Comparison of ENCODE assay signal across 1 cellular context in the genomic region with DNA sequence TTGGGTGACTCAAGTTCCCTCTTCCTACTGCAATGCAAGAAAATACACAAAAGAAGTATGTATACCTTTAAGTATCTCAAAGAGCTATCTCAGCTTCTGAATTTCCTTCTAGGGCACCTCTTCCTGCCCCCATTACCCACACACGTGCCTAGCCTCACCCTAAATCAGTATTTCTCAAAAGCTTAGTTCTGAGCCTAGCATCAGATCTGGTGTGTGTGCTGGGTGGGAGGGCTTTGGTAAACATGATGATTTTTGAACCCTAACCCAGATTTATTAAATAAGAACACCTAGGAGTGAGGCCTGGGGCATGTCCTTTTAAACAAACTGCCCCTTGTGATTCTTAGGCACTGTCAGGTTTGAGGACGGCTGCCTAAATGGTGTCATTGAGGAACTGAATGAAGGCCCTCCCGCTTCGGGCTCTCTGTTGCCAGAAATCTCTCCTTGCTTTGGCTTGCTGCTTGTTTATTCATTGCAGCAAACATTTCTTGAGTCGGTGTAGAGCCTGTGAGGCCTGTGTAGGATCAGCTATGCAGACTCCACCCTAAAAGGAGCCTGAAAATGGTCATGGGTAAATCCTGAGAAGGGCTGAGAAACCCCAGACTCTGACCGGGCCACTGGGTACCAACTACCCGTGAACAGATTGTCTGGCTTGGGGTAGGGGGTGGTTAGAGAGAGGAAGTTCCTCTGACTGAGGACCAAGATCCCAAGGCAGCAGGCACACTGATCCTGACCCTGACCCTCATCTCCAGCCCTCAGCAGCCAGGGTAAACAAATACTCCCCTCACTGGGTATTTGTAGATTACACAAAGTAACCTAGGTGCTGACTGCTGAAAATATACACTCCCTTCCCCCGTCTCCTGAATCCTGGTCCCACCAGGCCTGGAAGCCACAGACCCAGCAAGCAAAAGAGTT.
TF ChIP-seq lines count a peak whose summit lies in the region.

No MANE protein-coding gene starts in this region.

TF ChIP-seq in HepG2, 621 proteins besides CTCF, POLR2A, EP300 and RAD21 (continued from another document and continues in another):
- TF ChIP-seq ARID4A (CRISPR knock-in tag; IDR thresholded peaks at IDR 0.05; ENCODE audit: borderline replicate concordance) (0 out of 2 replicates have a peak, but pooled peaks have one; percentile 25), SMARCE1 (IDR thresholded peaks at IDR 0.05; ENCODE audit: borderline replicate concordance) (no peak), ZNF629 (CRISPR knock-in tag; conservative IDR thresholded peaks at IDR 0.05) (no peak), HNRNPH1 (optimal IDR thresholded peaks at IDR 0.05; ENCODE audit: low read depth, low read length) (no peak), ATF2 (CRISPR knock-in tag; IDR thresholded peaks at IDR 0.05) (no peak), ZNF800 (CRISPR knock-in tag; IDR thresholded peaks at IDR 0.05) (no peak), NBN (conservative IDR thresholded peaks at IDR 0.05) (no peak), SMARCC2 (IDR thresholded peaks at IDR 0.05) (no peak), REPIN1 (CRISPR knock-in tag; IDR thresholded peaks at IDR 0.05; ENCODE audit: borderline replicate concordance, low read depth) (no peak), ZNF564 (CRISPR knock-in tag; IDR thresholded peaks at IDR 0.05) (no peak), ZNF776 (CRISPR knock-in tag; IDR thresholded peaks at IDR 0.05) (no peak), HNRNPLL (IDR thresholded peaks at IDR 0.05; ENCODE audit: low read depth, low read length, poor library complexity, severe bottlenecking) (no peak), KDM2A (CRISPR knock-in tag; IDR thresholded peaks at IDR 0.05; ENCODE audit: borderline replicate concordance, low read depth) (0 out of 2 replicates have a peak, but pooled peaks have one; percentile 21), ZNF607 (CRISPR knock-in tag; IDR thresholded peaks at IDR 0.05; ENCODE audit: borderline replicate concordance) (no peak), E2F1 (CRISPR knock-in tag; IDR thresholded peaks at IDR 0.05) (no peak), MIER2 (CRISPR knock-in tag; IDR thresholded peaks at IDR 0.05) (no peak), PAX8 (CRISPR knock-in tag; IDR thresholded peaks at IDR 0.05; ENCODE audit: borderline replicate concordance) (no peak), NCOA5 (CRISPR knock-in tag; IDR thresholded peaks at IDR 0.05) (no peak), ZBTB1 (CRISPR knock-in tag; IDR thresholded peaks at IDR 0.05; ENCODE audit: borderline replicate concordance) (no peak), CC2D1A (CRISPR knock-in tag; IDR thresholded peaks at IDR 0.05) (no peak), ZNF775 (CRISPR knock-in tag; IDR thresholded peaks at IDR 0.05; ENCODE audit: borderline replicate concordance) (no peak), XBP1 (CRISPR knock-in tag; IDR thresholded peaks at IDR 0.05) (no peak), ZNF598 (CRISPR knock-in tag; IDR thresholded peaks at IDR 0.05; ENCODE audit: borderline replicate concordance) (no peak), ZNF326 (CRISPR knock-in tag; IDR thresholded peaks at IDR 0.05; ENCODE audit: borderline replicate concordance) (no peak), CREM (IDR thresholded peaks at IDR 0.05) (peak; percentile 20; the same call in 1 of the 2 replicates), CREM (CRISPR knock-in tag; IDR thresholded peaks at IDR 0.05) (no peak), ZNF713 (CRISPR knock-in tag; IDR thresholded peaks at IDR 0.05) (no peak)
- TF ChIP-seq, protein P1, sequence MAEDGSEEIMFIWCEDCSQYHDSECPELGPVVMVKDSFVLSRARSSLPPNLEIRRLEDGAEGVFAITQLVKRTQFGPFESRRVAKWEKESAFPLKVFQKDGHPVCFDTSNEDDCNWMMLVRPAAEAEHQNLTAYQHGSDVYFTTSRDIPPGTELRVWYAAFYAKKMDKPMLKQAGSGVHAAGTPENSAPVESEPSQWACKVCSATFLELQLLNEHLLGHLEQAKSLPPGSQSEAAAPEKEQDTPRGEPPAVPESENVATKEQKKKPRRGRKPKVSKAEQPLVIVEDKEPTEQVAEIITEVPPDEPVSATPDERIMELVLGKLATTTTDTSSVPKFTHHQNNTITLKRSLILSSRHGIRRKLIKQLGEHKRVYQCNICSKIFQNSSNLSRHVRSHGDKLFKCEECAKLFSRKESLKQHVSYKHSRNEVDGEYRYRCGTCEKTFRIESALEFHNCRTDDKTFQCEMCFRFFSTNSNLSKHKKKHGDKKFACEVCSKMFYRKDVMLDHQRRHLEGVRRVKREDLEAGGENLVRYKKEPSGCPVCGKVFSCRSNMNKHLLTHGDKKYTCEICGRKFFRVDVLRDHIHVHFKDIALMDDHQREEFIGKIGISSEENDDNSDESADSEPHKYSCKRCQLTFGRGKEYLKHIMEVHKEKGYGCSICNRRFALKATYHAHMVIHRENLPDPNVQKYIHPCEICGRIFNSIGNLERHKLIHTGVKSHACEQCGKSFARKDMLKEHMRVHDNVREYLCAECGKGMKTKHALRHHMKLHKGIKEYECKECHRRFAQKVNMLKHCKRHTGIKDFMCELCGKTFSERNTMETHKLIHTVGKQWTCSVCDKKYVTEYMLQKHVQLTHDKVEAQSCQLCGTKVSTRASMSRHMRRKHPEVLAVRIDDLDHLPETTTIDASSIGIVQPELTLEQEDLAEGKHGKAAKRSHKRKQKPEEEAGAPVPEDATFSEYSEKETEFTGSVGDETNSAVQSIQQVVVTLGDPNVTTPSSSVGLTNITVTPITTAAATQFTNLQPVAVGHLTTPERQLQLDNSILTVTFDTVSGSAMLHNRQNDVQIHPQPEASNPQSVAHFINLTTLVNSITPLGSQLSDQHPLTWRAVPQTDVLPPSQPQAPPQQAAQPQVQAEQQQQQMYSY (CRISPR knock-in tag; IDR thresholded peaks at IDR 0.05) = no peak
- TF ChIP-seq, protein P2, sequence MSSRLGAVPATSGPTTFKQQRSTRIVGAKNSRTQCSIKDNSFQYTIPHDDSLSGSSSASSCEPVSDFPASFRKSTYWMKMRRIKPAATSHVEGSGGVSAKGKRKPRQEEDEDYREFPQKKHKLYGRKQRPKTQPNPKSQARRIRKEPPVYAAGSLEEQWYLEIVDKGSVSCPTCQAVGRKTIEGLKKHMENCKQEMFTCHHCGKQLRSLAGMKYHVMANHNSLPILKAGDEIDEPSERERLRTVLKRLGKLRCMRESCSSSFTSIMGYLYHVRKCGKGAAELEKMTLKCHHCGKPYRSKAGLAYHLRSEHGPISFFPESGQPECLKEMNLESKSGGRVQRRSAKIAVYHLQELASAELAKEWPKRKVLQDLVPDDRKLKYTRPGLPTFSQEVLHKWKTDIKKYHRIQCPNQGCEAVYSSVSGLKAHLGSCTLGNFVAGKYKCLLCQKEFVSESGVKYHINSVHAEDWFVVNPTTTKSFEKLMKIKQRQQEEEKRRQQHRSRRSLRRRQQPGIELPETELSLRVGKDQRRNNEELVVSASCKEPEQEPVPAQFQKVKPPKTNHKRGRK (CRISPR knock-in tag; IDR thresholded peaks at IDR 0.05) = no peak
- TF ChIP-seq, protein P3, sequence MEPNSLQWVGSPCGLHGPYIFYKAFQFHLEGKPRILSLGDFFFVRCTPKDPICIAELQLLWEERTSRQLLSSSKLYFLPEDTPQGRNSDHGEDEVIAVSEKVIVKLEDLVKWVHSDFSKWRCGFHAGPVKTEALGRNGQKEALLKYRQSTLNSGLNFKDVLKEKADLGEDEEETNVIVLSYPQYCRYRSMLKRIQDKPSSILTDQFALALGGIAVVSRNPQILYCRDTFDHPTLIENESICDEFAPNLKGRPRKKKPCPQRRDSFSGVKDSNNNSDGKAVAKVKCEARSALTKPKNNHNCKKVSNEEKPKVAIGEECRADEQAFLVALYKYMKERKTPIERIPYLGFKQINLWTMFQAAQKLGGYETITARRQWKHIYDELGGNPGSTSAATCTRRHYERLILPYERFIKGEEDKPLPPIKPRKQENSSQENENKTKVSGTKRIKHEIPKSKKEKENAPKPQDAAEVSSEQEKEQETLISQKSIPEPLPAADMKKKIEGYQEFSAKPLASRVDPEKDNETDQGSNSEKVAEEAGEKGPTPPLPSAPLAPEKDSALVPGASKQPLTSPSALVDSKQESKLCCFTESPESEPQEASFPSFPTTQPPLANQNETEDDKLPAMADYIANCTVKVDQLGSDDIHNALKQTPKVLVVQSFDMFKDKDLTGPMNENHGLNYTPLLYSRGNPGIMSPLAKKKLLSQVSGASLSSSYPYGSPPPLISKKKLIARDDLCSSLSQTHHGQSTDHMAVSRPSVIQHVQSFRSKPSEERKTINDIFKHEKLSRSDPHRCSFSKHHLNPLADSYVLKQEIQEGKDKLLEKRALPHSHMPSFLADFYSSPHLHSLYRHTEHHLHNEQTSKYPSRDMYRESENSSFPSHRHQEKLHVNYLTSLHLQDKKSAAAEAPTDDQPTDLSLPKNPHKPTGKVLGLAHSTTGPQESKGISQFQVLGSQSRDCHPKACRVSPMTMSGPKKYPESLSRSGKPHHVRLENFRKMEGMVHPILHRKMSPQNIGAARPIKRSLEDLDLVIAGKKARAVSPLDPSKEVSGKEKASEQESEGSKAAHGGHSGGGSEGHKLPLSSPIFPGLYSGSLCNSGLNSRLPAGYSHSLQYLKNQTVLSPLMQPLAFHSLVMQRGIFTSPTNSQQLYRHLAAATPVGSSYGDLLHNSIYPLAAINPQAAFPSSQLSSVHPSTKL (CRISPR knock-in tag; IDR thresholded peaks at IDR 0.05) = peak; percentile 73
- TF ChIP-seq, protein P4, sequence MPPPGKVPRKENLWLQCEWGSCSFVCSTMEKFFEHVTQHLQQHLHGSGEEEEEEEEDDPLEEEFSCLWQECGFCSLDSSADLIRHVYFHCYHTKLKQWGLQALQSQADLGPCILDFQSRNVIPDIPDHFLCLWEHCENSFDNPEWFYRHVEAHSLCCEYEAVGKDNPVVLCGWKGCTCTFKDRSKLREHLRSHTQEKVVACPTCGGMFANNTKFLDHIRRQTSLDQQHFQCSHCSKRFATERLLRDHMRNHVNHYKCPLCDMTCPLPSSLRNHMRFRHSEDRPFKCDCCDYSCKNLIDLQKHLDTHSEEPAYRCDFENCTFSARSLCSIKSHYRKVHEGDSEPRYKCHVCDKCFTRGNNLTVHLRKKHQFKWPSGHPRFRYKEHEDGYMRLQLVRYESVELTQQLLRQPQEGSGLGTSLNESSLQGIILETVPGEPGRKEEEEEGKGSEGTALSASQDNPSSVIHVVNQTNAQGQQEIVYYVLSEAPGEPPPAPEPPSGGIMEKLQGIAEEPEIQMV (CRISPR knock-in tag; IDR thresholded peaks at IDR 0.05; ENCODE audit: low read depth) = no peak
- TF ChIP-seq, protein P5, sequence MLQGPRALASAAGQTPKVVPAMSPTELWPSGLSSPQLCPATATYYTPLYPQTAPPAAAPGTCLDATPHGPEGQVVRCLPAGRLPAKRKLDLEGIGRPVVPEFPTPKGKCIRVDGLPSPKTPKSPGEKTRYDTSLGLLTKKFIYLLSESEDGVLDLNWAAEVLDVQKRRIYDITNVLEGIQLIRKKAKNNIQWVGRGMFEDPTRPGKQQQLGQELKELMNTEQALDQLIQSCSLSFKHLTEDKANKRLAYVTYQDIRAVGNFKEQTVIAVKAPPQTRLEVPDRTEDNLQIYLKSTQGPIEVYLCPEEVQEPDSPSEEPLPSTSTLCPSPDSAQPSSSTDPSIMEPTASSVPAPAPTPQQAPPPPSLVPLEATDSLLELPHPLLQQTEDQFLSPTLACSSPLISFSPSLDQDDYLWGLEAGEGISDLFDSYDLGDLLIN (CRISPR knock-in tag; IDR thresholded peaks at IDR 0.05; ENCODE audit: borderline replicate concordance) = no peak
